In the genomic region with DNA sequence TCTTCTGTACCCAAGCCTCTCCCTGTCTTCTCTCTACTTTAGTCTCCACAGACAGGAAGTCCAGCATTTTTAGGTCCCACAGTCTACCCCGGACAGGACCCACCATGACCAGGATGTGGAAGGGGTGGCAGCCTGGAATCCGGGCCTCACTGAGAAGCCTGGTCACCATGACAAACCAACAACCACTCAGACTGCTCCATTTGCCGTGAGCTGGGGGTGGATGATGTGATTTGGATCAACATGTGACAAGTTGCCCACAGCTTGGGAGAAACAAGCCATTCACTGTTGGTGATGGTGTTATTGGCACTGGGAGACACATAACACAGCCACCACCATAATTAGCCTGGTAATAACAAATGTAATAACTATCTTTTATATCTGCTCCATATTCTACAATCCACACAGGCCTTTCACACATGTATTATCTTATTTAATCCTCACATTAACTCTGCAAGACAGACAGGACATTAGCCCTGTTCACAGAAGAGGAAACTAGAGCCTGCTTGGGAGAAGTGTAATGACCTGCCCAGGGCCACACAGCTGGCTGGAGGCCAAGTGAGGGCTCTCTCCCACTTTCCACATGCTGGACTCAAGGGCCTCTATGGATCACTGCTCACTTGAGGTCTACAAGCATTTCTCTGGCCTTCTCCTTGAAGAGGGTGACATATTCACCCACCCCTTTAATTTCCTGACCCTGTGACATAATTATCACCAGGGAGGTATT, we compare ENCODE assay signal across 1 cellular context.
TF ChIP-seq lines count a peak whose summit lies in the region.

No MANE protein-coding gene starts in this region.

TF ChIP-seq in SK-N-SH, 30 proteins besides CTCF, POLR2A, EP300 and RAD21 (continued from another document):
- TF ChIP-seq, protein P1, sequence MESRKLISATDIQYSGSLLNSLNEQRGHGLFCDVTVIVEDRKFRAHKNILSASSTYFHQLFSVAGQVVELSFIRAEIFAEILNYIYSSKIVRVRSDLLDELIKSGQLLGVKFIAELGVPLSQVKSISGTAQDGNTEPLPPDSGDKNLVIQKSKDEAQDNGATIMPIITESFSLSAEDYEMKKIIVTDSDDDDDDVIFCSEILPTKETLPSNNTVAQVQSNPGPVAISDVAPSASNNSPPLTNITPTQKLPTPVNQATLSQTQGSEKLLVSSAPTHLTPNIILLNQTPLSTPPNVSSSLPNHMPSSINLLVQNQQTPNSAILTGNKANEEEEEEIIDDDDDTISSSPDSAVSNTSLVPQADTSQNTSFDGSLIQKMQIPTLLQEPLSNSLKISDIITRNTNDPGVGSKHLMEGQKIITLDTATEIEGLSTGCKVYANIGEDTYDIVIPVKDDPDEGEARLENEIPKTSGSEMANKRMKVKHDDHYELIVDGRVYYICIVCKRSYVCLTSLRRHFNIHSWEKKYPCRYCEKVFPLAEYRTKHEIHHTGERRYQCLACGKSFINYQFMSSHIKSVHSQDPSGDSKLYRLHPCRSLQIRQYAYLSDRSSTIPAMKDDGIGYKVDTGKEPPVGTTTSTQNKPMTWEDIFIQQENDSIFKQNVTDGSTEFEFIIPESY (IDR thresholded peaks at IDR 0.05; ENCODE audit: borderline replicate concordance, low read depth), result no peak
- TF ChIP-seq USF1 (IDR thresholded peaks at IDR 0.05; ENCODE audit: borderline replicate concordance, low read depth), result no peak
- no peak for TF ChIP-seq FOSL2 (IDR thresholded peaks at IDR 0.05; ENCODE audit: borderline replicate concordance, low read depth)
- no peak for TF ChIP-seq SMC3 (IDR thresholded peaks at IDR 0.05; ENCODE audit: low read depth, low read length)
- no peak for TF ChIP-seq IRF3 (IDR thresholded peaks at IDR 0.05; ENCODE audit: low read depth, low read length)
- TF ChIP-seq GABPA (IDR thresholded peaks at IDR 0.05; ENCODE audit: low read depth), result no peak
- no peak for TF ChIP-seq RFX5 (IDR thresholded peaks at IDR 0.05; ENCODE audit: low read length)
- TF ChIP-seq TEAD4 (IDR thresholded peaks at IDR 0.05; ENCODE audit: borderline replicate concordance, insufficient read depth), result no peak
- no peak for TF ChIP-seq GATA2 (CRISPR knock-in tag; IDR thresholded peaks at IDR 0.05)
- TF ChIP-seq MXI1 (IDR thresholded peaks at IDR 0.05; ENCODE audit: low read depth, low read length), result no peak
- TF ChIP-seq FOXJ3 (CRISPR knock-in tag; IDR thresholded peaks at IDR 0.05), result no peak
- TF ChIP-seq MAX (IDR thresholded peaks at IDR 0.05; ENCODE audit: low read depth), result no peak
- TF ChIP-seq CHD2 (IDR thresholded peaks at IDR 0.05; ENCODE audit: low read length, partially characterized antibody), result no peak
- no peak for TF ChIP-seq RCOR1 (IDR thresholded peaks at IDR 0.05; ENCODE audit: low read length)
